10 cellular contexts compared by ENCODE assay signal in the genomic region with DNA sequence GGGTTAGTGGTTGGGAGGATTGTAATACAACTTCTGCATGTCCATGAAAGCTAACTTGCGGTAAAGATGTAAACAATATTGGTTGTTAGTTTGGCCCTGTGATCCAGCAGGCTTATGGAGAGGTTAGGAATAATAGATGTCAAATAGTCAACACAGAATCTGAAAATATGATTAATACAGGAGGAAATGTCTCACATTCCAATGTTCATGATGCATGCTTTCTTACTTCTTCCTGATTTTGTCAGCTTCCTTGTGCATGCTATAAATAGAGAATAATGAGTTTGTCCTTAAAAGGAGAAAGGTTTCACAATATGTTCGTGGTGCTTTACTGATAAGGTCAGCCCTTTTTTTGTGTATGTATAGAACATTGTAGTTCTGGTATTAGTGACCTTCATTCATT.
DNase-seq lines count a peak whose midpoint lies in the region; ATAC-seq, FAIRE-seq and TF ChIP-seq lines count a peak whose summit lies in the region.
"Had no signal": no experiment of that assay in that cellular context is flagged by ENCODE, and none has a peak within 500 bp of the region (broad histone marks: within the 10 kb centered on the region; RNA-seq: fewer than 3 reads in every experiment).

No MANE protein-coding gene starts in this region.

- no peak overlapping the region for H2AFZ ChIP-seq in astrocyte (ENCODE audit: low read depth, low read length)

- CTCF ChIA-PET in A673 (lab: Charles Lee): no interaction called here

- H3K9ac ChIP-seq in astrocyte (ENCODE audit: low read length): peak overlapping the region; percentile 11

- no peak overlapping the region for H3K4me3 Mint-ChIP-seq in astrocyte (ENCODE audit: unreplicated experiment)

- H4K20me1 ChIP-seq in astrocyte (ENCODE audit: insufficient read depth, low read length): no peaks in the 10 kb centered on the region

- ATAC-seq in GM19455 (IDR thresholded peaks at IDR 0.05; ENCODE audit: unreplicated experiment): no peak

- H3K27ac ChIP-seq in A673 (ENCODE audit: low read depth, low read length, poor library complexity, severe bottlenecking) (peak overlapping the region; percentile 1), astrocyte (ENCODE audit: low read depth, low read length) (peak overlapping the region; percentile 63), ascending aorta (peak overlapping the region in 1 of 2 donors; percentile 11)

- no peaks in the 10 kb centered on the region for H3K27me3 Mint-ChIP-seq in astrocyte (ENCODE audit: low read depth, unreplicated experiment)

- peak; percentile 96 for FAIRE-seq in astrocyte (lab: Jason Lieb, UNC)
- FAIRE-seq: colon had no signal

- no peaks in the 10 kb centered on the region for H3K36me3 Mint-ChIP-seq in astrocyte (ENCODE audit: low read depth, unreplicated experiment)

- POLR2A ChIA-PET in A673 (lab: Charles Lee; ENCODE audit: low non-redundant PET): no interaction called here

- peaks cover 3% of the 10 kb centered on the region for H3K9me3 Mint-ChIP-seq in astrocyte (ENCODE audit: unreplicated experiment)

- no peaks in the 10 kb centered on the region for H3K79me2 ChIP-seq in astrocyte (ENCODE audit: insufficient read depth, low read length)

- intact Hi-C loops in A673 (cut with micrococcal nuclease; ENCODE audit: unreplicated experiment) (no loop called here), ascending aorta (cut with DNase I) (no loop called here)

- no peak overlapping the region for H3K4me3 ChIP-seq in A673 (ENCODE audit: low read depth, low read length, poor library complexity, severe bottlenecking)
- peak overlapping the region; percentile 23 for H3K4me3 ChIP-seq in astrocyte (ENCODE audit: insufficient read depth, low read depth, low read length)
- H3K4me3 ChIP-seq in ascending aorta: no peak overlapping the region

- H3K27me3 ChIP-seq in A673 (replicated peaks; ENCODE audit: insufficient read depth, low read depth, low read length, poor library complexity): no peaks in the 10 kb centered on the region
- H3K27me3 ChIP-seq in astrocyte (ENCODE audit: insufficient read depth, low read length): no peaks in the 10 kb centered on the region
- no peaks in the 10 kb centered on the region for H3K27me3 ChIP-seq in ascending aorta

- peak overlapping the region; percentile 66 for H3K4me2 ChIP-seq in astrocyte (ENCODE audit: low read length)

- H3K4me1 ChIP-seq in A673 (ENCODE audit: insufficient read depth, low read length, poor library complexity, severe bottlenecking) (peaks cover 4% of the 10 kb centered on the region), astrocyte (ENCODE audit: insufficient read depth, low read length) (peaks cover 12% of the 10 kb centered on the region), ascending aorta (peaks cover 0 to 4% of the 10 kb centered on the region in 2 donors)

- peaks cover 25% of the 10 kb centered on the region for H3K4me1 Mint-ChIP-seq in astrocyte (ENCODE audit: low read depth, unreplicated experiment)

- no peaks in the 10 kb centered on the region for H3K36me3 ChIP-seq in A673 (ENCODE audit: insufficient read depth, low read length, poor library complexity, severe bottlenecking)
- no peaks in the 10 kb centered on the region for H3K36me3 ChIP-seq in astrocyte (ENCODE audit: insufficient read depth, low read length)
- no peaks in the 10 kb centered on the region for H3K36me3 ChIP-seq in ascending aorta

- BruUV-seq in A673 (replicated peaks; lab: Mats Ljungman, UMichigan): no TSS peak

- no peak for TF ChIP-seq CTCF in A673 (conservative IDR thresholded peaks at IDR 0.05; ENCODE audit: low read depth, low read length)
- TF ChIP-seq CTCF in astrocyte (IDR thresholded peaks at IDR 0.05; ENCODE audit: insufficient read depth, low read depth, low read length): no peak
- TF ChIP-seq CTCF in ascending aorta (IDR thresholded peaks at IDR 0.05): no peak

- DNase-seq in A673 (ENCODE audit: low spot score) (peak; percentile 30), HT-29 (ENCODE audit: low spot score) (peak; percentile 3), astrocyte (ENCODE audit: low read depth) (peak; percentile 73), glomerular visceral epithelial cell (ENCODE audit: extremely low spot score) (peak; percentile 43), T-helper 2 cell (no peak), NCI-H1930 (lab: John Stamatoyannopoulos, UW) (no peak), ascending aorta (ENCODE audit: low spot score in 2 of 2) (no peak)
- DNase-seq: C1 segment of cervical spinal cord had no signal

- peak overlapping the region; percentile 42 for H3K27ac Mint-ChIP-seq in astrocyte (ENCODE audit: unreplicated experiment)

- H3K9me3 ChIP-seq in A673 (ENCODE audit: low read depth, low read length, poor library complexity, severe bottlenecking): peaks cover 5% of the 10 kb centered on the region
- no peaks in the 10 kb centered on the region for H3K9me3 ChIP-seq in astrocyte (ENCODE audit: insufficient read depth, low read depth, low read length)
- H3K9me3 ChIP-seq in ascending aorta: no peaks in the 10 kb centered on the region

Comparison
In these comparisons a context has a peak if more than half of its experiments do, and no peak if none do; other contexts are left out.
1. DNase-seq: peak in A673 (single experiment), HT-29 (single experiment), astrocyte (single experiment) and glomerular visceral epithelial cell (single experiment); none in T-helper 2 cell (0 of 5), NCI-H1930 (0 of 2) and ascending aorta (0 of 2).